In the genomic region with DNA sequence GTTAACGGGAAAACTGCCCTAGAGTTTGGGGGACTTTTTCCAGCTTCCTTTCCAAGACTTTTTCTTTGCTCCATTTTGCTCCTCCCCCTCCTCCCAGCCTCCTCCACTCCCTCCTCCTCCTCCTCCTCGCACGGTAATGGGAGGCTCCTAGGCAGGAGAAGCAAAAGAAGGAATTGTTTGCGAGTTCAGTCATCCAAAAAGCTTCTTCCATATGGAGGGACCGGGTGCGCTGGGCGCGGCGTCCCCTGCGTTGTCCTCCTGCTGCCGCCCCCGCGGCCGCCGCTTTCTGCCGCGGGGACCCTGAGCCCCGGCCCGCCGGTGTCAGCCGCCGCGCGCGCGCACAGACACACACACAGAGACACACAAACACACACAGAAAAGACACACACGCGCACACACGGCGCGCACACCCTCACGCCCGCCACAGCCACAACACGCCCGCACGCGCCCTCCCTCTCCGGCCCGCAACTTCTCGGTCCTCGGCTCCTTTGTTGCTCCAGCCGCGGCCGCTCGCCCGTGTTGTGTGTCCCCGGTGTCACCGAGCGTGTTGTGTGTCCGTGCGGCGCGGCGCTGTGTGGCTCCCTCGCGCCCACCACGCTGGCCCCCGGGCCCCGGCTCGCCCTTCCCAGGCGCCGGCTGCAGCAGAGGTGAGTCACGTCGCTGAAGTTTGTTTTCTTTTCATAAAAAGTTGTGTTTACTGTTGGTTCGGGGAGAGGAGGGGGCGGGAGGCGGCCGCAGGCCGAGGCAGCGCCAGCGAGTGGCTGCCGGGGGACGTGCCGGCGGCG, we compare ENCODE assay signal across 7 cellular contexts. TPM values are rescaled to one million over a fixed set of nuclear protein-coding genes. Genes with fewer than 3 reads are reported as not detected.
DNase-seq lines count a peak whose midpoint lies in the region; ATAC-seq, FAIRE-seq and TF ChIP-seq lines count a peak whose summit lies in the region.

A gene with protein sequence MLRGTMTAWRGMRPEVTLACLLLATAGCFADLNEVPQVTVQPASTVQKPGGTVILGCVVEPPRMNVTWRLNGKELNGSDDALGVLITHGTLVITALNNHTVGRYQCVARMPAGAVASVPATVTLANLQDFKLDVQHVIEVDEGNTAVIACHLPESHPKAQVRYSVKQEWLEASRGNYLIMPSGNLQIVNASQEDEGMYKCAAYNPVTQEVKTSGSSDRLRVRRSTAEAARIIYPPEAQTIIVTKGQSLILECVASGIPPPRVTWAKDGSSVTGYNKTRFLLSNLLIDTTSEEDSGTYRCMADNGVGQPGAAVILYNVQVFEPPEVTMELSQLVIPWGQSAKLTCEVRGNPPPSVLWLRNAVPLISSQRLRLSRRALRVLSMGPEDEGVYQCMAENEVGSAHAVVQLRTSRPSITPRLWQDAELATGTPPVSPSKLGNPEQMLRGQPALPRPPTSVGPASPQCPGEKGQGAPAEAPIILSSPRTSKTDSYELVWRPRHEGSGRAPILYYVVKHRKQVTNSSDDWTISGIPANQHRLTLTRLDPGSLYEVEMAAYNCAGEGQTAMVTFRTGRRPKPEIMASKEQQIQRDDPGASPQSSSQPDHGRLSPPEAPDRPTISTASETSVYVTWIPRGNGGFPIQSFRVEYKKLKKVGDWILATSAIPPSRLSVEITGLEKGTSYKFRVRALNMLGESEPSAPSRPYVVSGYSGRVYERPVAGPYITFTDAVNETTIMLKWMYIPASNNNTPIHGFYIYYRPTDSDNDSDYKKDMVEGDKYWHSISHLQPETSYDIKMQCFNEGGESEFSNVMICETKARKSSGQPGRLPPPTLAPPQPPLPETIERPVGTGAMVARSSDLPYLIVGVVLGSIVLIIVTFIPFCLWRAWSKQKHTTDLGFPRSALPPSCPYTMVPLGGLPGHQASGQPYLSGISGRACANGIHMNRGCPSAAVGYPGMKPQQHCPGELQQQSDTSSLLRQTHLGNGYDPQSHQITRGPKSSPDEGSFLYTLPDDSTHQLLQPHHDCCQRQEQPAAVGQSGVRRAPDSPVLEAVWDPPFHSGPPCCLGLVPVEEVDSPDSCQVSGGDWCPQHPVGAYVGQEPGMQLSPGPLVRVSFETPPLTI (plus strand): TSS at position 188 of the 785 bp plus-strand sequence. CDS start 38,246 bp downstream, outside the sequence.

- in situ Hi-C loops in GM12878 (cut with MboI), result no loop called here

- POLR2A ChIA-PET in GM12878 (lab: Charles Lee), result no interaction called here

- FAIRE-seq in GM12878 (lab: Jason Lieb, UNC), result no peak

- TF ChIP-seq EP300 in GM12878 (IDR thresholded peaks at IDR 0.05; ENCODE audit: borderline replicate concordance in 1 of 2, control insufficient read depth in 1 of 2, low read depth in 2 of 2, low read length in 2 of 2), result no peak

- CTCF ChIA-PET in GM12878 (lab: Yijun Ruan, JAX), result no interaction called here

- H3K27ac ChIP-seq in GM12878 (ENCODE audit: control insufficient read depth, insufficient read depth) (no peak within 1 kb of the TSS), iPS DF 6.9 (ENCODE audit: low read length) (no peak within 1 kb of the TSS)
- H3K27ac ChIP-seq in effector memory CD4-positive, alpha-beta T cell (ENCODE audit: insufficient read depth, low read length, poor library complexity, severe bottlenecking), result no peak within 1 kb of the TSS

- intact Hi-C loops in GM12878 (cut with micrococcal nuclease; ENCODE audit: unreplicated experiment), result no loop called here

- H3K79me2 ChIP-seq in GM12878 (ENCODE audit: control insufficient read depth, insufficient read depth, low read length), result no peaks in the 10 kb centered on the region

- RAD21 ChIA-PET in GM12878 (lab: Charles Lee; ENCODE audit: unreplicated experiment), result no interaction called here

- SMC1A ChIA-PET in GM12878 (lab: Charles Lee; ENCODE audit: uncharacterized antibody, unreplicated experiment), result no interaction called here

- no peaks in the 10 kb centered on the region for H4K20me1 ChIP-seq in GM12878 (ENCODE audit: control insufficient read depth, insufficient read depth)

- no peaks in the 10 kb centered on the region for H3K9me3 ChIP-seq in GM12878 (replicated peaks; ENCODE audit: control insufficient read depth, insufficient read depth, low read length)
- no peaks in the 10 kb centered on the region for H3K9me3 ChIP-seq in iPS DF 6.9 (ENCODE audit: control insufficient read depth, insufficient read depth, low read length)
- no peaks in the 10 kb centered on the region for H3K9me3 ChIP-seq in effector memory CD4-positive, alpha-beta T cell (ENCODE audit: control insufficient read depth, low read length)

- H3K36me3 ChIP-seq in GM12878 (ENCODE audit: control insufficient read depth in 2 of 2, insufficient read depth in 2 of 2, low read length in 1 of 2) (no peaks in the 10 kb centered on the region), iPS DF 6.9 (ENCODE audit: control insufficient read depth, insufficient read depth, low read length) (no peaks in the 10 kb centered on the region)
- no peaks in the 10 kb centered on the region for H3K36me3 ChIP-seq in effector memory CD4-positive, alpha-beta T cell (ENCODE audit: control insufficient read depth, insufficient read depth, low read length)

- no peak within 1 kb of the TSS for H2AFZ ChIP-seq in GM12878 (ENCODE audit: control insufficient read depth, low read depth, low read length)

- no peak for TF ChIP-seq CTCF in GM12878 (IDR thresholded peaks at IDR 0.05 in 2 of 3, conservative IDR thresholded peaks at IDR 0.05 in 1 of 3; ENCODE audit: control insufficient read depth in 2 of 3, extremely low read depth in 1 of 3, insufficient read depth in 1 of 3, low read depth in 3 of 3, low read length in 3 of 3)

- no peak within 1 kb of the TSS for H3K9ac ChIP-seq in GM12878 (ENCODE audit: control insufficient read depth, insufficient read depth, low read length)

- WGBS in GM12878 (ENCODE audit: insufficient coverage, insufficient replicate concordance, low lambda C conversion rate, missing lambda C conversion rate), result 3% methylated on average over 60 of the region's 76 CpGs
- no CpG with 5 or more reads among the region's 76 CpGs for WGBS in iPS DF 6.9 (ENCODE audit: insufficient coverage, insufficient read length)

- peak within 1 kb of the TSS; percentile 77 for H3K4me2 ChIP-seq in GM12878 (ENCODE audit: control insufficient read depth, insufficient read depth)

- ATAC-seq in GM12878, result no peak

- H3K27me3 ChIP-seq in GM12878 (replicated peaks in 1 of 2; ENCODE audit: control insufficient read depth in 2 of 2, insufficient read depth in 2 of 2, low read length in 1 of 2) (peaks cover 12 to 29% of the 10 kb centered on the region in 2 experiments), iPS DF 6.9 (ENCODE audit: control insufficient read depth, insufficient read depth, low read length) (peaks cover 12% of the 10 kb centered on the region)
- H3K27me3 ChIP-seq in effector memory CD4-positive, alpha-beta T cell (replicated peaks; ENCODE audit: control insufficient read depth, insufficient read depth, low read length, poor library complexity, severe bottlenecking), result peaks cover 3% of the 10 kb centered on the region

- no peaks in the 10 kb centered on the region for H3K4me1 ChIP-seq in GM12878 (ENCODE audit: control insufficient read depth, insufficient read depth, low read length)
- H3K4me1 ChIP-seq in iPS DF 6.9 (ENCODE audit: control insufficient read depth, insufficient read depth, low read length), result peaks cover 7% of the 10 kb centered on the region; the same call in 1 of the 2 replicates
- peaks cover 4% of the 10 kb centered on the region for H3K4me1 ChIP-seq in effector memory CD4-positive, alpha-beta T cell (ENCODE audit: control insufficient read depth, insufficient read depth, low read length, poor library complexity, severe bottlenecking)

- TF ChIP-seq RAD21 in GM12878 (IDR thresholded peaks at IDR 0.05; ENCODE audit: insufficient read depth, low read depth, low read length), result no peak

- no TSS peak for BruUV-seq in GM12878 (replicated peaks; lab: Mats Ljungman, UMichigan)

- H3K4me3 ChIP-seq in GM08714 (ENCODE audit: low read length) (peak within 1 kb of the TSS; percentile 42; the same call in 1 of the 2 replicates), GM12878 (peak within 1 kb of the TSS; percentile 57; the same call in 1 of the 2 replicates), iPS DF 6.9 (ENCODE audit: low read length) (peak within 1 kb of the TSS; percentile 96)
- no peak within 1 kb of the TSS for H3K4me3 ChIP-seq in effector memory CD4-positive, alpha-beta T cell (ENCODE audit: insufficient read depth, low read depth, low read length, poor library complexity, severe bottlenecking)

- peak; percentile 47 for DNase-seq in LHCN-M2 (ENCODE audit: low read depth)
- DNase-seq in GM12878 (ENCODE audit: low read depth, low spot score), result no peak
- DNase-seq in iPS DF 6.9 (ENCODE audit: low read depth, low spot score), result no peak
- peak; percentile 92 for DNase-seq in retina
- no peak for DNase-seq in effector memory CD4-positive, alpha-beta T cell
- no peak for DNase-seq in activated CD4-positive, CD25-positive, alpha-beta regulatory T cell (lab: John Stamatoyannopoulos, UW)

- no peak for TF ChIP-seq POLR2A in GM12878 (IDR thresholded peaks at IDR 0.05; ENCODE audit: low read depth, low read length)

TF ChIP-seq in GM12878, 131 proteins besides CTCF, POLR2A, EP300 and RAD21:
- peak; percentile 17 for TF ChIP-seq HDAC6 (IDR thresholded peaks at IDR 0.05; ENCODE audit: unreplicated experiment)
- TF ChIP-seq ZBED1 (IDR thresholded peaks at IDR 0.05; ENCODE audit: borderline replicate concordance), result no peak
- TF ChIP-seq SUZ12 (IDR thresholded peaks at IDR 0.05; ENCODE audit: unreplicated experiment), result peak; percentile 85

RNA-seq across cellular contexts. Expression of the gene that starts here (rescaled TPM):
- 2.4 and 3.7 TPM in 2 replicates for total RNA-seq in LHCN-M2 (2014; rRNA removed)
- 1.9 TPM for polyA plus RNA-seq in LHCN-M2 (2012)
- 0.17 TPM in 1 of 2 replicates, not detected in the other for total RNA-seq in GM12878 (2013; cell fraction: nucleolus; rRNA removed)
- 0.05 TPM in 1 of 2 replicates, not detected in the other for total RNA-seq in GM12878 (2014; rRNA removed)
- total RNA-seq in GM12878 (2014; rRNA removed; fragmentation: Illumina TruSeq; extraction: Trizol), result not detected in 2 replicates
- total RNA-seq in GM12878 (2021), result 0.13 TPM in 1 of 2 replicates, not detected in the other
- not detected for polyA plus RNA-seq in GM12878 (2011; ENCODE audit: low read depth)
- polyA plus RNA-seq in GM12878 (2011; rRNA removed), result not detected in 2 replicates
- not detected in 2 replicates for polyA plus RNA-seq in GM12878 (2011; cell fraction: cytosol; rRNA removed)
- polyA plus RNA-seq in GM12878 (2011; cell fraction: nucleus; rRNA removed), result 0.07 and 0.09 TPM in 2 replicates
- polyA plus RNA-seq in GM12878 (2012), result 0.04 TPM in 1 of 2 replicates, not detected in the other
- 0.18 TPM in 1 of 2 replicates, not detected in the other for polyA plus RNA-seq in GM12878 (2014; fragmentation: Illumina TruSeq; extraction: Trizol)
- not detected for polyA plus RNA-seq in GM12878 (2014; fragmentation: Nextera tagmentation; extraction: Ambion mirVana)
- 0.19 TPM in 1 of 2 replicates, not detected in the other for polyA plus RNA-seq in GM12878 (2014; rRNA removed)
- polyA plus RNA-seq in GM12878 (2016; fragmentation: Nextera tagmentation; extraction: Ambion mirVana), result not detected
- polyA minus RNA-seq in GM12878 (2011; rRNA and poly(A)+ RNA removed), result not detected in 2 replicates
- not detected in 2 replicates for polyA minus RNA-seq in GM12878 (2011; cell fraction: cytosol; rRNA and poly(A)+ RNA removed)
- 0.24 TPM in 1 of 2 replicates, not detected in the other for polyA minus RNA-seq in GM12878 (2011; cell fraction: nucleus; rRNA and poly(A)+ RNA removed)

Comparison
In these comparisons a context has a peak if more than half of its experiments do, and no peak if none do; other contexts are left out.
1. DNase-seq: peak in LHCN-M2 (single experiment) and retina (single experiment); none in GM12878 (single experiment), iPS DF 6.9 (single experiment), effector memory CD4-positive, alpha-beta T cell (0 of 3) and activated CD4-positive, CD25-positive, alpha-beta regulatory T cell (0 of 4).